ENCODE assay signal across 13 cellular contexts in genomic region chr5:59588922-59589321, GRCh38.
DNase-seq lines count a peak whose midpoint lies in the region; ATAC-seq, FAIRE-seq and TF ChIP-seq lines count a peak whose summit lies in the region.
"Had no signal": no experiment of that assay in that cellular context is flagged by ENCODE, and none has a peak within 500 bp of the region (broad histone marks: within the 10 kb centered on the region; RNA-seq: fewer than 3 reads in every experiment).

No MANE protein-coding gene starts in this region.

- peak; percentile 44 for ATAC-seq in stimulated activated naive CD8-positive, alpha-beta T cell treated with anti-CD3 and anti-CD28 coated beads, Interleukin-15, amount 100 ng/mL, for 72 hours
- no peak for ATAC-seq in stimulated activated naive CD8-positive, alpha-beta T cell treated with anti-CD3 and anti-CD28 coated beads, Interleukin-15, Interleukin-2, amounts not matched to agents 100 U/mL and 50 U/mL, for 24 hours
- ATAC-seq in GM21360 (IDR thresholded peaks at IDR 0.05; ENCODE audit: unreplicated experiment): no peak
- ATAC-seq: activated CD8-positive, alpha-beta memory T cell treated with anti-CD3 and anti-CD28 coated beads, Interleukin-2, amount 10 ng/mL, durations not matched to agents 7 days and 5 days had no signal

- H3K79me1 ChIP-seq in mesendoderm (ENCODE audit: low read length): no peaks in the 10 kb centered on the region

- FAIRE-seq in astrocyte (lab: Jason Lieb, UNC): peak; percentile 63

- H4K5ac ChIP-seq in mesendoderm (ENCODE audit: low read length): no peak overlapping the region

- no peaks in the 10 kb centered on the region for H3K36me3 Mint-ChIP-seq in astrocyte (ENCODE audit: low read depth, unreplicated experiment)
- H3K36me3 Mint-ChIP-seq: activated CD8-positive, alpha-beta memory T cell treated with anti-CD3 and anti-CD28 coated beads, Interleukin-2, amount 10 ng/mL, durations not matched to agents 7 days and 5 days; activated naive CD4-positive, alpha-beta T cell treated with anti-CD3 and anti-CD28 coated beads, Interleukin-2, amount 50 U/mL, for 24 hours had no signal

- H3K36me3 ChIP-seq in astrocyte (ENCODE audit: insufficient read depth, low read length): no peaks in the 10 kb centered on the region
- H3K36me3 ChIP-seq in mesendoderm (ENCODE audit: control insufficient read depth, insufficient read depth, low read length): no peaks in the 10 kb centered on the region
- H3K36me3 ChIP-seq: spleen had no signal

- H3K56ac ChIP-seq in mesendoderm (ENCODE audit: low read length): no peak overlapping the region

- H3K23ac ChIP-seq in mesendoderm (ENCODE audit: low read length): no peak overlapping the region

- no peaks in the 10 kb centered on the region for H3K9me3 ChIP-seq in astrocyte (ENCODE audit: insufficient read depth, low read depth, low read length)
- H3K9me3 ChIP-seq: Caco-2, spleen had no signal

- H3K4me3 ChIP-seq in astrocyte (ENCODE audit: insufficient read depth, low read depth, low read length) (no peak overlapping the region), mesendoderm (ENCODE audit: low read length) (no peak overlapping the region)
- H3K4me3 ChIP-seq: spleen had no signal

- no peak overlapping the region for H2BK5ac ChIP-seq in mesendoderm (ENCODE audit: low read length)

- TF ChIP-seq CTCF in astrocyte (IDR thresholded peaks at IDR 0.05; ENCODE audit: insufficient read depth, low read depth, low read length): no peak

- no peak overlapping the region for H3K27ac ChIP-seq in astrocyte (ENCODE audit: low read depth, low read length)
- no peak overlapping the region for H3K27ac ChIP-seq in mesendoderm (ENCODE audit: low read depth, low read length)
- H3K27ac ChIP-seq: spleen had no signal

- no peak overlapping the region for H2BK120ac ChIP-seq in mesendoderm (ENCODE audit: low read depth, low read length)

- H3K79me2 ChIP-seq in astrocyte (ENCODE audit: insufficient read depth, low read length) (no peaks in the 10 kb centered on the region), mesendoderm (ENCODE audit: control insufficient read depth, insufficient read depth, low read length) (no peaks in the 10 kb centered on the region)

- no peak overlapping the region for H4K8ac ChIP-seq in mesendoderm (ENCODE audit: low read depth, low read length)

- H3K27me3 ChIP-seq in astrocyte (ENCODE audit: insufficient read depth, low read length): no peaks in the 10 kb centered on the region
- H3K27me3 ChIP-seq in mesendoderm (ENCODE audit: insufficient read depth, low read length, poor library complexity): no peaks in the 10 kb centered on the region
- H3K27me3 ChIP-seq: spleen had no signal

- peaks cover 12% of the 10 kb centered on the region for H3K4me1 Mint-ChIP-seq in stimulated activated naive CD8-positive, alpha-beta T cell treated with anti-CD3 and anti-CD28 coated beads, Interleukin-15, amount 100 ng/mL, for 72 hours
- peaks cover 31% of the 10 kb centered on the region for H3K4me1 Mint-ChIP-seq in astrocyte (ENCODE audit: low read depth, unreplicated experiment)
- H3K4me1 Mint-ChIP-seq: activated naive CD4-positive, alpha-beta T cell treated with anti-CD3 and anti-CD28 coated beads, Interleukin-2, amount 50 U/mL, for 24 hours had no signal

- H2BK15ac ChIP-seq in mesendoderm (replicated peaks; ENCODE audit: low read depth): no peak overlapping the region

- H3K27me3 Mint-ChIP-seq in stimulated activated naive CD8-positive, alpha-beta T cell treated with anti-CD3 and anti-CD28 coated beads, Interleukin-15, amount 100 ng/mL, for 72 hours: peaks cover 18% of the 10 kb centered on the region
- no peaks in the 10 kb centered on the region for H3K27me3 Mint-ChIP-seq in astrocyte (ENCODE audit: low read depth, unreplicated experiment)

- no peak for DNase-seq in stimulated activated naive CD8-positive, alpha-beta T cell treated with anti-CD3 and anti-CD28 coated beads, Interleukin-15, amount 100 ng/mL, for 72 hours
- no peak for DNase-seq in stimulated activated naive CD8-positive, alpha-beta T cell treated with anti-CD3 and anti-CD28 coated beads, Interleukin-15, Interleukin-2, amounts not matched to agents 100 U/mL and 50 U/mL, for 24 hours
- DNase-seq in astrocyte (ENCODE audit: low read depth) (peak; percentile 74), kidney glomerular epithelial cell (lab: John Stamatoyannopoulos, UW) (peak; percentile 73), SIG-M5 (lab: John Stamatoyannopoulos, UW) (no peak), mesendoderm (no peak), nucleus accumbens (lab: John Stamatoyannopoulos, UW) (no peak)
- DNase-seq: activated CD8-positive, alpha-beta memory T cell treated with anti-CD3 and anti-CD28 coated beads, Interleukin-2, amount 10 ng/mL, durations not matched to agents 7 days and 5 days; Caco-2; H9; spleen had no signal

- no peak overlapping the region for H3K4me3 Mint-ChIP-seq in stimulated activated naive CD8-positive, alpha-beta T cell treated with anti-CD3 and anti-CD28 coated beads, Interleukin-15, amount 100 ng/mL, for 72 hours
- no peak overlapping the region for H3K4me3 Mint-ChIP-seq in astrocyte (ENCODE audit: unreplicated experiment)
- H3K4me3 Mint-ChIP-seq: activated CD8-positive, alpha-beta memory T cell treated with anti-CD3 and anti-CD28 coated beads, Interleukin-2, amount 10 ng/mL, durations not matched to agents 7 days and 5 days; activated naive CD4-positive, alpha-beta T cell treated with anti-CD3 and anti-CD28 coated beads, Interleukin-2, amount 50 U/mL, for 24 hours; H9 had no signal

- H3K4ac ChIP-seq in mesendoderm (ENCODE audit: low read depth, low read length): no peak overlapping the region

- no peak overlapping the region for H3K27ac Mint-ChIP-seq in stimulated activated naive CD8-positive, alpha-beta T cell treated with anti-CD3 and anti-CD28 coated beads, Interleukin-15, amount 100 ng/mL, for 72 hours
- H3K27ac Mint-ChIP-seq in astrocyte (ENCODE audit: unreplicated experiment): no peak overlapping the region
- H3K27ac Mint-ChIP-seq: activated CD8-positive, alpha-beta memory T cell treated with anti-CD3 and anti-CD28 coated beads, Interleukin-2, amount 10 ng/mL, durations not matched to agents 7 days and 5 days; activated naive CD4-positive, alpha-beta T cell treated with anti-CD3 and anti-CD28 coated beads, Interleukin-2, amount 50 U/mL, for 24 hours; H9 had no signal

- H3K4me2 ChIP-seq in astrocyte (ENCODE audit: low read length): no peak overlapping the region
- H3K4me2 ChIP-seq in mesendoderm (ENCODE audit: low read length): no peak overlapping the region

- H3K4me1 ChIP-seq in astrocyte (ENCODE audit: insufficient read depth, low read length): peaks cover 17% of the 10 kb centered on the region
- H3K4me1 ChIP-seq in mesendoderm (ENCODE audit: control insufficient read depth, low read depth, low read length): peaks cover 7% of the 10 kb centered on the region

- no peaks in the 10 kb centered on the region for H3K9me3 Mint-ChIP-seq in stimulated activated naive CD8-positive, alpha-beta T cell treated with anti-CD3 and anti-CD28 coated beads, Interleukin-15, amount 100 ng/mL, for 72 hours
- no peaks in the 10 kb centered on the region for H3K9me3 Mint-ChIP-seq in astrocyte (ENCODE audit: unreplicated experiment)
- H3K9me3 Mint-ChIP-seq: activated naive CD4-positive, alpha-beta T cell treated with anti-CD3 and anti-CD28 coated beads, Interleukin-2, amount 50 U/mL, for 24 hours; H9 had no signal

- no peak overlapping the region for H3K18ac ChIP-seq in mesendoderm (ENCODE audit: low read length)

- H2AK5ac ChIP-seq in mesendoderm (ENCODE audit: low read length): no peak overlapping the region

- H4K20me1 ChIP-seq in astrocyte (ENCODE audit: insufficient read depth, low read length): no peaks in the 10 kb centered on the region

- H2AFZ ChIP-seq in astrocyte (ENCODE audit: low read depth, low read length): no peak overlapping the region

- no peak overlapping the region for H3K9ac ChIP-seq in astrocyte (ENCODE audit: low read length)
- H3K9ac ChIP-seq in mesendoderm (ENCODE audit: low read length): no peak overlapping the region

Comparison
In these comparisons a context has a peak if more than half of its experiments do, and no peak if none do; other contexts are left out.
1. DNase-seq: peak in astrocyte (single experiment) and kidney glomerular epithelial cell (single experiment); none in stimulated activated naive CD8-positive, alpha-beta T cell treated with anti-CD3 and anti-CD28 coated beads, Interleukin-15, amount 100 ng/mL, for 72 hours (0 of 2), stimulated activated naive CD8-positive, alpha-beta T cell treated with anti-CD3 and anti-CD28 coated beads, Interleukin-15, Interleukin-2, amounts not matched to agents 100 U/mL and 50 U/mL, for 24 hours (single experiment), SIG-M5 (single experiment), mesendoderm (single experiment) and nucleus accumbens (0 of 56).